ENCODE assay signal across 19 cellular contexts in the genomic region with DNA sequence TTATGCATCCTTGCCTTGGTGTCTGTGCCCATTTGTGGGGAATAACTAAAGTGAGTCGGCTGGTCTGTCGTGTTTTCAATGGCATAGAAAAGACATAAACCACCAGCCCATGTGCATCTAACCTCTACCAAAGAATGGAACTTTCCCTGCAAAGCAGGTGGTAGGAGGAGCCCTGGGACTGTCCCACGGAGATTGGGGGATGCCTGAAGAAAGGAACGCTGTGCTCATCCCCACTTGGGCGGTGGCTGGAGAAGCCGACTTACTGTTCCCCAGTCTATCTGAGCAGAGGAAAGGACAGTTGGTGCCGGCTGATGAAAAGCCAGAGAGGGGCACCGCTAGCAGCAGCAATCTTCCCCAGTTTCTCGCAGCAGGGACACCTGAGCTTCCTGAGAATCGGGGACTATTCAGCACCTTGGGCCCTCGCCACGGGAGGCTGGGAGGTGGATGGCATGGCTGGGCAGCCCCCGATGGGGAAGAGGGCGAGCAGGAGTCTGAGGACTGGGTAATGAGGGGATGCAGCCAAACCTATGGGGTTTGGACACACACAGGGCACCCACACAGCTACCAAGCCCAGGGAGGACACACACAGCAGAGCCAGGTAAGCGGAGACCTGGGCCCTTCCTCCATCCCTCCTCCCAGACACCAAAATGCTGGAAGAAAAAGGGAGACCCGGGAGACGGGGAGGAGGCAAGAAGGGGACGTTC. TPM values are rescaled to one million over a fixed set of nuclear protein-coding genes. Genes with fewer than 3 reads are reported as not detected.
"Had no signal": no experiment of that assay in that cellular context is flagged by ENCODE, and none has a peak within 500 bp of the region (broad histone marks: within the 10 kb centered on the region; RNA-seq: fewer than 3 reads in every experiment).

No MANE protein-coding gene starts in this region.

- ATAC-seq: effector memory CD8-positive, alpha-beta T cell; gastroesophageal sphincter; left ventricle myocardium superior; naive thymus-derived CD4-positive, alpha-beta T cell; right cardiac atrium; stimulated activated naive CD8-positive, alpha-beta T cell treated with anti-CD3 and anti-CD28 coated beads, Interleukin-15, Interleukin-2, amounts not matched to agents 100 U/mL and 50 U/mL, for 24 hours had no signal

- H3K4me3 ChIP-seq: esophagus squamous epithelium, gastroesophageal sphincter, lung, ovary, smooth muscle cell, tibial artery, upper lobe of left lung, vagina had no signal

- H3K9me3 ChIP-seq: neutrophil, ovary, tibial artery, upper lobe of left lung, vagina had no signal

- H3K27ac ChIP-seq: esophagus squamous epithelium, gastroesophageal sphincter, neutrophil, ovary, tibial artery, upper lobe of left lung, vagina had no signal

- H3K36me3 ChIP-seq: esophagus squamous epithelium, gastroesophageal sphincter, neutrophil, ovary, tibial artery, upper lobe of left lung, vagina had no signal

- DNase-seq: effector memory CD8-positive, alpha-beta T cell; esophagus squamous epithelium; foreskin fibroblast; glutamatergic neuron; immature natural killer cell; left ventricle myocardium superior; naive thymus-derived CD4-positive, alpha-beta T cell; nephron progenitor cell; ovary; right cardiac atrium; stimulated activated CD4-positive, alpha-beta T cell treated with anti-CD3 and anti-CD28 coated beads, Interleukin-2, amount 100 ng/mL, for 48 hours; stimulated activated naive CD8-positive, alpha-beta T cell treated with anti-CD3 and anti-CD28 coated beads, Interleukin-15, Interleukin-2, amounts not matched to agents 100 U/mL and 50 U/mL, for 24 hours; tibial artery had no signal

- H3K4me1 ChIP-seq: esophagus squamous epithelium, gastroesophageal sphincter, tibial artery, vagina had no signal

- H3K27me3 ChIP-seq: gastroesophageal sphincter, neutrophil, ovary, upper lobe of left lung, vagina had no signal

RNA-seq across cellular contexts. Expression of gene AGAP1, which starts 53.7 kb away (rescaled TPM):
- polyA plus RNA-seq: naive thymus-derived CD4-positive, alpha-beta T cell had no signal
